9 cellular contexts compared by ENCODE assay signal in genomic region chr6:144264270-144265060, GRCh38. TPM values are rescaled to one million over a fixed set of nuclear protein-coding genes. Genes with fewer than 3 reads are reported as not detected.
DNase-seq lines count a peak whose midpoint lies in the region; ATAC-seq, FAIRE-seq and TF ChIP-seq lines count a peak whose summit lies in the region.
"Had no signal": no experiment of that assay in that cellular context is flagged by ENCODE, and none has a peak within 500 bp of the region (broad histone marks: within the 10 kb centered on the region; RNA-seq: fewer than 3 reads in every experiment).

No MANE protein-coding gene starts in this region.

- no peaks in the 10 kb centered on the region for H3K27me3 Mint-ChIP-seq in astrocyte (ENCODE audit: low read depth, unreplicated experiment)

- H3K27ac Mint-ChIP-seq in astrocyte (ENCODE audit: unreplicated experiment): peak overlapping the region; percentile 100

- H4K20me1 ChIP-seq in astrocyte (ENCODE audit: insufficient read depth, low read length): no peaks in the 10 kb centered on the region

- peak overlapping the region; percentile 58 for H3K4me3 Mint-ChIP-seq in astrocyte (ENCODE audit: unreplicated experiment)

- H3K4me3 ChIP-seq in HEK293 (ENCODE audit: low read depth, low read length): no peak overlapping the region
- H3K4me3 ChIP-seq in astrocyte (ENCODE audit: insufficient read depth, low read depth, low read length): peak overlapping the region; percentile 34
- H3K4me3 ChIP-seq in iPS-18a (ENCODE audit: low read length): peak overlapping the region; percentile 52

- peak overlapping the region; percentile 81 for H3K4me2 ChIP-seq in astrocyte (ENCODE audit: low read length)

- H3K27ac ChIP-seq in HEK293 (ENCODE audit: extremely low read depth, low read depth, low read length) (no peak overlapping the region), astrocyte (ENCODE audit: low read depth, low read length) (peak overlapping the region; percentile 92), iPS-18a (ENCODE audit: low read length) (peak overlapping the region; percentile 46)

- no peak for TF ChIP-seq CTCF in HEK293 (tag by site-specific recombination; IDR thresholded peaks at IDR 0.05)
- no peak for TF ChIP-seq CTCF in astrocyte (IDR thresholded peaks at IDR 0.05; ENCODE audit: insufficient read depth, low read depth, low read length)

- no peaks in the 10 kb centered on the region for H3K79me2 ChIP-seq in astrocyte (ENCODE audit: insufficient read depth, low read length)

- no peaks in the 10 kb centered on the region for H3K9me3 ChIP-seq in HEK293 (ENCODE audit: control insufficient read depth, insufficient read depth, low read depth, low read length)
- H3K9me3 ChIP-seq in astrocyte (ENCODE audit: insufficient read depth, low read depth, low read length): peaks cover 4% of the 10 kb centered on the region
- H3K9me3 ChIP-seq in iPS-18a (ENCODE audit: control insufficient read depth, low read depth, low read length): no peaks in the 10 kb centered on the region

- H3K9ac ChIP-seq in astrocyte (ENCODE audit: low read length) (peak overlapping the region; percentile 69), iPS-18a (ENCODE audit: low read length) (peak overlapping the region; percentile 28)

- H3K4me1 ChIP-seq in HEK293 (ENCODE audit: control insufficient read depth, insufficient read depth, low read length) (peaks cover 21% of the 10 kb centered on the region), astrocyte (ENCODE audit: insufficient read depth, low read length) (peaks cover 28% of the 10 kb centered on the region), iPS-18a (ENCODE audit: control insufficient read depth, low read depth, low read length) (peaks cover 27% of the 10 kb centered on the region)

- peaks cover 2% of the 10 kb centered on the region for H3K9me3 Mint-ChIP-seq in astrocyte (ENCODE audit: unreplicated experiment)

- CTCF ChIA-PET in HEK293 (lab: Yijun Ruan, JAX): interaction anchor here (1.0 to 1.2 kb wide), 4 partner anchors 11 to 112 kb away, joined by 3 to 4 read pairs (median 3); no protein-coding TSS in a partner anchor

- no peaks in the 10 kb centered on the region for H3K27me3 ChIP-seq in astrocyte (ENCODE audit: insufficient read depth, low read length)
- H3K27me3 ChIP-seq in iPS-18a (ENCODE audit: control insufficient read depth, insufficient read depth, low read length): no peaks in the 10 kb centered on the region

- no peaks in the 10 kb centered on the region for H3K36me3 Mint-ChIP-seq in astrocyte (ENCODE audit: low read depth, unreplicated experiment)

- H3K36me3 ChIP-seq in HEK293 (ENCODE audit: control insufficient read depth in 2 of 2, insufficient read depth in 1 of 2, low read length in 2 of 2): no peaks in the 10 kb centered on the region
- no peaks in the 10 kb centered on the region for H3K36me3 ChIP-seq in astrocyte (ENCODE audit: insufficient read depth, low read length)
- no peaks in the 10 kb centered on the region for H3K36me3 ChIP-seq in iPS-18a (ENCODE audit: control insufficient read depth, low read depth, low read length)

- no peak for ATAC-seq in GM18519 (IDR thresholded peaks at IDR 0.05; ENCODE audit: low FRiP score, unreplicated experiment)
- ATAC-seq in GM19397 (IDR thresholded peaks at IDR 0.05; ENCODE audit: unreplicated experiment): no peak

- peak; percentile 84 for FAIRE-seq in astrocyte (lab: Jason Lieb, UNC)
- FAIRE-seq: endometrium had no signal

- H2AFZ ChIP-seq in astrocyte (ENCODE audit: low read depth, low read length): peak overlapping the region; percentile 39

- peak; percentile 94 for DNase-seq in astrocyte (ENCODE audit: low read depth)
- DNase-seq in smooth muscle cell of the brain vasculature (ENCODE audit: low read depth, low spot score): peak; percentile 58
- DNase-seq in NCI-H128 (lab: John Stamatoyannopoulos, UW; ENCODE audit: unreplicated experiment): no peak
- no peak for DNase-seq in NAMALWA (ENCODE audit: low spot score)

- POLR2A ChIA-PET in HEK293 (lab: Yijun Ruan, JAX): interaction anchor here (1.2 to 2.9 kb wide), 3 partner anchors 19 to 48 kb away, joined by 3 to 28 read pairs (median 5); partner anchors contain the start of gene UTRN

- H3K4me1 Mint-ChIP-seq in astrocyte (ENCODE audit: low read depth, unreplicated experiment): peaks cover 26% of the 10 kb centered on the region

TF ChIP-seq in HEK293, 187 proteins besides CTCF, POLR2A, EP300 and RAD21 (continues in another document):
- TF ChIP-seq PRDM1 (tag by site-specific recombination; IDR thresholded peaks at IDR 0.05): peak; percentile 75
- no peak for TF ChIP-seq REST (tag by site-specific recombination; IDR thresholded peaks at IDR 0.05)
- TF ChIP-seq KLF1 (tag by site-specific recombination; IDR thresholded peaks at IDR 0.05): no peak
- no peak for TF ChIP-seq ZBTB1 (tag by site-specific recombination; IDR thresholded peaks at IDR 0.05)
- no peak for TF ChIP-seq ZFP41 (tag by site-specific recombination; IDR thresholded peaks at IDR 0.05; ENCODE audit: borderline replicate concordance)
- TF ChIP-seq ZNF548 (tag by site-specific recombination; IDR thresholded peaks at IDR 0.05): no peak
- TF ChIP-seq ZFHX2 (tag by site-specific recombination; conservative IDR thresholded peaks at IDR 0.05): no peak
- TF ChIP-seq ZNF138 (tag by site-specific recombination; IDR thresholded peaks at IDR 0.05; ENCODE audit: borderline replicate concordance): no peak
- TF ChIP-seq ZNF335 (tag by site-specific recombination; conservative IDR thresholded peaks at IDR 0.05): no peak
- peak; percentile 84 for TF ChIP-seq PRDM10 (tag by site-specific recombination; IDR thresholded peaks at IDR 0.05)
- TF ChIP-seq ZNF600 (tag by site-specific recombination; IDR thresholded peaks at IDR 0.05): 0 out of 2 replicates have a peak, but pooled peaks have one; percentile 15
- TF ChIP-seq, protein P1, sequence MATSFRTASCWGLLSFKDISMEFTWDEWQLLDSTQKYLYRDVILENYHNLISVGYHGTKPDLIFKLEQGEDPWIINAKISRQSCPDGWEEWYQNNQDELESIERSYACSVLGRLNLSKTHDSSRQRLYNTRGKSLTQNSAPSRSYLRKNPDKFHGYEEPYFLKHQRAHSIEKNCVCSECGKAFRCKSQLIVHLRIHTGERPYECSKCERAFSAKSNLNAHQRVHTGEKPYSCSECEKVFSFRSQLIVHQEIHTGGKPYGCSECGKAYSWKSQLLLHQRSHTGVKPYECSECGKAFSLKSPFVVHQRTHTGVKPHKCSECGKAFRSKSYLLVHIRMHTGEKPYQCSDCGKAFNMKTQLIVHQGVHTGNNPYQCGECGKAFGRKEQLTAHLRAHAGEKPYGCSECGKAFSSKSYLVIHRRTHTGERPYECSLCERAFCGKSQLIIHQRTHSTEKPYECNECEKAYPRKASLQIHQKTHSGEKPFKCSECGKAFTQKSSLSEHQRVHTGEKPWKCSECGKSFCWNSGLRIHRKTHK (tag by site-specific recombination; IDR thresholded peaks at IDR 0.05): no peak
- TF ChIP-seq EGR2 (tag by site-specific recombination; IDR thresholded peaks at IDR 0.05; ENCODE audit: low read depth): no peak
- no peak for TF ChIP-seq ZSCAN23 (tag by site-specific recombination; IDR thresholded peaks at IDR 0.05)

RNA-seq across cellular contexts. Expression of gene UTRN, which starts 20.7 kb away (rescaled TPM):
- total RNA-seq in astrocyte: 62.1 and 86.3 TPM in 2 replicates

Comparison
In these comparisons a context has a peak if more than half of its experiments do, and no peak if none do; other contexts are left out.
1. DNase-seq: peak in astrocyte (single experiment) and smooth muscle cell of the brain vasculature (single experiment); none in NCI-H128 (single experiment) and NAMALWA (single experiment).